In the genomic region with DNA sequence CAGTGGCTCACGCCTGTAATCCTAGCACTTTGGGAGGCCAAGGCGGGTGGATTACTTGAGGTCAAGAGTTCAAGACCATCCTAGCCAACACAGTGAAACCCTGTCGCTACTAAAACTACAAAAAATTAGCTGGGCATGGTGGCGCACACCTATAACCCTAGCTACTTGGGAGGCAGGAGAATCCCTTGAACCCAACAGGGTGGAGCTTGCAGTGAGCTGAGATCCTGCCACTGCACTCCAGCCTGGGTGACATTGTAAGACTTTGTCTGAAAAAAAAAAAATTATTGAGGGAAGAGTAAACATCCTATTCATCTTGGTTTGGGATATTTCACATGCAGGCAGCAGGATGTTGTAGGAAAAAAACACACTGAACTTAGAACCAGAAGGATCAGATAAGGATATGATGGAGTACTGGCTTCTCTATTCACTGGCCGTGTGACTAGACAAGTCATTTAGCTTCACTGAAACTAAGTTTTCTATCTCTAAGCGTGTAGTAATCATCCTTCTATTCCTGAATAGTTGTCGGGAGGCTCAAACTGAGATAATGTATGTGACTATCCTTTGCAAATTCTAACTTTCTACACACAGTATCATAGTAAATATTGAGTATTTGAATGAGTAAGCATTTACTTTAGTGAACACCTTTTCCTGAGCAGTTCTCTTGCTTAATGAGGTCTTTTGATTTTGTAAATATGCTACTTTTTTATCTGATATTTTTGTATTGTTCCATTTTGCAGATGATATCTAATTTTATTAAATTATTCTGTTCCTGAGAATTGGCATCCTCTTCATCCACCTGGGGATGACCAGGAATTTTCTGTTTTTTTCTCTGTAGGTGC, we compare ENCODE assay signal across 10 cellular contexts. TPM values are rescaled to one million over a fixed set of nuclear protein-coding genes. Genes with fewer than 3 reads are reported as not detected.
DNase-seq lines count a peak whose midpoint lies in the region; ATAC-seq and TF ChIP-seq lines count a peak whose summit lies in the region.
"Had no signal": no experiment of that assay in that cellular context is flagged by ENCODE, and none has a peak within 500 bp of the region (broad histone marks: within the 10 kb centered on the region; RNA-seq: fewer than 3 reads in every experiment).

No MANE protein-coding gene starts in this region.

- H3K9ac ChIP-seq in DND-41 (ENCODE audit: low read depth, low read length), result no peak overlapping the region
- H3K9ac ChIP-seq in colonic mucosa (ENCODE audit: low read depth in 2 of 2, low read length in 2 of 2), result no peak overlapping the region

- H3K27ac Mint-ChIP-seq in osteocyte (ENCODE audit: unreplicated experiment), result peak overlapping the region; percentile 27

- peaks cover 60% of the 10 kb centered on the region for H3K36me3 ChIP-seq in DND-41 (ENCODE audit: insufficient read depth, low read length)
- H3K36me3 ChIP-seq in colonic mucosa, result peaks cover 17% of the 10 kb centered on the region

- ATAC-seq in DND-41 (ENCODE audit: insufficient read depth, low read depth) (no peak), HG03439 (IDR thresholded peaks at IDR 0.05; ENCODE audit: unreplicated experiment) (no peak)
- ATAC-seq: body of pancreas had no signal

- H3K27ac ChIP-seq in DND-41 (ENCODE audit: low read length) (peak overlapping the region; percentile 15), colonic mucosa (peak overlapping the region; percentile 85)
- H3K27ac ChIP-seq: SJSA1 had no signal

- H3K9me3 ChIP-seq in DND-41 (ENCODE audit: insufficient read depth, low read length, severe bottlenecking), result no peaks in the 10 kb centered on the region
- no peaks in the 10 kb centered on the region for H3K9me3 ChIP-seq in colonic mucosa
- H3K9me3 ChIP-seq: body of pancreas, SJSA1 had no signal

- H4K20me1 ChIP-seq in DND-41 (ENCODE audit: insufficient read depth, low read length), result peaks cover 36% of the 10 kb centered on the region

- H3K9me3 Mint-ChIP-seq in osteocyte (ENCODE audit: unreplicated experiment), result no peaks in the 10 kb centered on the region

- H3K4me2 ChIP-seq in DND-41 (ENCODE audit: insufficient read depth, low read length), result peak overlapping the region; percentile 40

- no peaks in the 10 kb centered on the region for H3K27me3 Mint-ChIP-seq in osteocyte (ENCODE audit: unreplicated experiment)

- DNase-seq in DND-41 (no peak), NCI-H526 (lab: John Stamatoyannopoulos, UW) (peak; percentile 51 to 66), colonic mucosa (no peak), osteocyte (ENCODE audit: extremely low spot score, unreplicated experiment) (no peak), NCI-H446 (lab: John Stamatoyannopoulos, UW) (no peak), NCI-H2227 treated with DMSO at 0.1 percent for 48 hours (lab: John Stamatoyannopoulos, UW) (no peak), hippocampal formation (lab: John Stamatoyannopoulos, UW) (no peak)
- DNase-seq: body of pancreas had no signal

- no peak overlapping the region for H3K4me3 ChIP-seq in DND-41 (ENCODE audit: low read depth in 1 of 2, low read length in 2 of 2)
- H3K4me3 ChIP-seq in colonic mucosa, result no peak overlapping the region
- H3K4me3 ChIP-seq: body of pancreas, SJSA1 had no signal

- peaks cover 52% of the 10 kb centered on the region for H3K79me2 ChIP-seq in DND-41 (ENCODE audit: insufficient read depth, low read length)

- H3K27me3 ChIP-seq in DND-41 (ENCODE audit: insufficient read depth, low read length, poor library complexity), result no peaks in the 10 kb centered on the region
- no peaks in the 10 kb centered on the region for H3K27me3 ChIP-seq in colonic mucosa
- H3K27me3 ChIP-seq: body of pancreas, SJSA1 had no signal

- H3K4me1 ChIP-seq in DND-41 (ENCODE audit: insufficient read depth, low read length) (peaks cover 42% of the 10 kb centered on the region), colonic mucosa (peaks cover 27% of the 10 kb centered on the region)

- H3K4me1 Mint-ChIP-seq in osteocyte (ENCODE audit: unreplicated experiment), result peaks cover 16% of the 10 kb centered on the region

- peaks cover 34% of the 10 kb centered on the region for H3K36me3 Mint-ChIP-seq in osteocyte (ENCODE audit: unreplicated experiment)

- H3K4me3 Mint-ChIP-seq in osteocyte (ENCODE audit: unreplicated experiment), result no peak overlapping the region

- intact Hi-C loops in colonic mucosa (cut with DNase I), result no loop called here

- TF ChIP-seq CTCF in DND-41 (IDR thresholded peaks at IDR 0.05; ENCODE audit: borderline replicate concordance, extremely low read depth, low read length, poor library complexity, severe bottlenecking) (no peak), colonic mucosa (IDR thresholded peaks at IDR 0.05) (no peak), osteocyte (IDR thresholded peaks at IDR 0.05) (no peak)

- no peak overlapping the region for H2AFZ ChIP-seq in DND-41 (ENCODE audit: low read depth, low read length)

RNA-seq across cellular contexts. Expression of a gene that starts 18.1 kb away (rescaled TPM):
- total RNA-seq in colonic mucosa, result 100 to 1,000 TPM; 500 to 548 TPM
- 367 and 376 TPM in 2 replicates for total RNA-seq in osteocyte

RNA-seq across cellular contexts. Expression of a gene that starts 38.4 kb away (rescaled TPM):
- total RNA-seq in colonic mucosa (10 to 100 TPM; 25.7 to 37.7 TPM), osteocyte (62.6 and 72.1 TPM in 2 replicates)

Comparison
In these comparisons a context has a peak if more than half of its experiments do, and no peak if none do; other contexts are left out.
1. DNase-seq: peak in NCI-H526 (2 of 2); none in DND-41 (single experiment), colonic mucosa (single experiment), osteocyte (single experiment), NCI-H446 (0 of 2), NCI-H2227 treated with DMSO at 0.1 percent for 48 hours (single experiment) and hippocampal formation (0 of 2).